21 cellular contexts compared by ENCODE assay signal in genomic region chr5:143877196-143877595, GRCh38.
"Had no signal": no experiment of that assay in that cellular context is flagged by ENCODE, and none has a peak within 500 bp of the region (broad histone marks: within the 10 kb centered on the region; RNA-seq: fewer than 3 reads in every experiment).

No MANE protein-coding gene starts in this region.

- H3K27ac ChIP-seq: RWPE1 had no signal

- DNase-seq: IMR-90, Karpas-422, KG1, MG63, NCI-H1092, NCI-H1105 treated with DMSO at 0.1 percent for 48 hours, NCI-H1417 treated with DMSO at 0.1 percent for 48 hours, NCI-H146, NCI-H1694 treated with DMSO at 0.1 percent for 48 hours, NCI-H1930, NCI-H2081, NCI-H2107, NCI-H2227 treated with DMSO at 0.1 percent for 48 hours, NCI-H510A, NCI-H524 treated with DMSO at 0.1 percent for 48 hours, NCI-H69, NCI-H774, SHP77 had no signal

- H3K4me3 ChIP-seq: MG63 had no signal

- ATAC-seq: SK-N-SH treated with all-trans-retinoic acid at 6 μM for 48 hours had no signal

- FAIRE-seq: RCC 7860 had no signal
